In genomic region chr5:140165921-140166270, GRCh38 we compare ENCODE assay signal across 20 cellular contexts. TPM values are rescaled to one million over a fixed set of nuclear protein-coding genes. Genes with fewer than 3 reads are reported as not detected.
A peak's percentile ranks its signal among the peaks of the same experiment; 100 is the strongest.
DNase-seq lines count a peak whose midpoint lies in the region; ATAC-seq and TF ChIP-seq lines count a peak whose summit lies in the region.
"Had no signal": no experiment of that assay in that cellular context is flagged by ENCODE, and none has a peak within 500 bp of the region (broad histone marks: within the 10 kb centered on the region; RNA-seq: fewer than 3 reads in every experiment).

No MANE protein-coding gene starts in this region.

- in situ Hi-C loops in Panc1 (cut with HindIII; ENCODE audit: low pct_unique_long_range_greater_than_20kb, low sequenced_read_pairs): no loop called here

- ATAC-seq in Panc1 (0 out of 2 replicates have a peak, but pooled peaks have one; percentile 26), body of pancreas (no peak), lower lobe of right lung (no peak), foreskin keratinocyte (no peak), HG03565 (IDR thresholded peaks at IDR 0.05; ENCODE audit: unreplicated experiment) (no peak)
- ATAC-seq in stimulated activated effector memory CD8-positive, alpha-beta T cell treated with anti-CD3 and anti-CD28 coated beads, Interleukin-12 subunit alpha, Interleukin-12 subunit beta, amount 100 ng/mL, for 72 hours: no peak

- H3K27ac Mint-ChIP-seq in stimulated activated effector memory CD8-positive, alpha-beta T cell treated with anti-CD3 and anti-CD28 coated beads, Interleukin-12 subunit alpha, Interleukin-12 subunit beta, amount 100 ng/mL, for 72 hours: peak overlapping the region; percentile 52
- H3K27ac Mint-ChIP-seq: IgD-negative memory B cell had no signal

- CTCF ChIA-PET in Panc1 (lab: Charles Lee): no interaction called here

- WGBS in body of pancreas, 2 donors: 40 to 57% methylated on average over 3 to 4 of the region's 4 CpGs

- no peaks in the 10 kb centered on the region for H3K9me3 Mint-ChIP-seq in stimulated activated effector memory CD8-positive, alpha-beta T cell treated with anti-CD3 and anti-CD28 coated beads, Interleukin-12 subunit alpha, Interleukin-12 subunit beta, amount 100 ng/mL, for 72 hours
- H3K9me3 Mint-ChIP-seq: IgD-negative memory B cell had no signal

- DNase-seq in Panc1 (ENCODE audit: low read depth, low spot score) (no peak), body of pancreas (no peak), lower lobe of right lung (no peak), foreskin keratinocyte (no peak), DMS79 treated with DMSO at 0.1 percent for 48 hours (lab: John Stamatoyannopoulos, UW) (no peak)
- no peak for DNase-seq in stimulated activated effector memory CD8-positive, alpha-beta T cell treated with anti-CD3 and anti-CD28 coated beads, Interleukin-12 subunit alpha, Interleukin-12 subunit beta, amount 100 ng/mL, for 72 hours (ENCODE audit: low spot score in 2 of 2)
- no peak for DNase-seq in central memory CD4-positive, alpha-beta T cell
- DNase-seq: BE2C, COR-L47, GOT3, HCEC 1CT, Karpas-422, MV-4-11, NCI-H1105 treated with DMSO at 0.1 percent for 48 hours, NCI-H2029 treated with DMSO at 0.1 percent for 48 hours, NCI-H524 treated with DMSO at 0.1 percent for 48 hours, OCI-M1, Right ventricle myocardium superior had no signal

- H3K4me1 ChIP-seq in Panc1 (ENCODE audit: control insufficient read depth, insufficient read depth, low read length) (no peaks in the 10 kb centered on the region), body of pancreas (peaks cover 39% of the 10 kb centered on the region), lower lobe of right lung (peaks cover 32% of the 10 kb centered on the region), foreskin keratinocyte (no peaks in the 10 kb centered on the region)

- no peaks in the 10 kb centered on the region for H3K36me3 Mint-ChIP-seq in stimulated activated effector memory CD8-positive, alpha-beta T cell treated with anti-CD3 and anti-CD28 coated beads, Interleukin-12 subunit alpha, Interleukin-12 subunit beta, amount 100 ng/mL, for 72 hours

- H3K4me3 ChIP-seq in Panc1 (ENCODE audit: low read depth in 2 of 2, low read length in 2 of 2) (no peak overlapping the region), body of pancreas (no peak overlapping the region), lower lobe of right lung (no peak overlapping the region)

- H3K9me3 ChIP-seq in Panc1 (ENCODE audit: control insufficient read depth, insufficient read depth, low read depth, low read length): no peaks in the 10 kb centered on the region
- H3K9me3 ChIP-seq in body of pancreas: no peaks in the 10 kb centered on the region
- no peaks in the 10 kb centered on the region for H3K9me3 ChIP-seq in lower lobe of right lung
- H3K9me3 ChIP-seq: BE2C had no signal

- no peak overlapping the region for H3K27ac ChIP-seq in Panc1 (ENCODE audit: low read length)
- peak overlapping the region; percentile 62 to 84 (median 81) for H3K27ac ChIP-seq in body of pancreas
- peak overlapping the region; percentile 68 for H3K27ac ChIP-seq in lower lobe of right lung
- no peak overlapping the region for H3K27ac ChIP-seq in foreskin keratinocyte

- no peaks in the 10 kb centered on the region for H3K27me3 ChIP-seq in Panc1 (ENCODE audit: control insufficient read depth, insufficient read depth, low read length)
- H3K27me3 ChIP-seq in body of pancreas: no peaks in the 10 kb centered on the region
- H3K27me3 ChIP-seq in lower lobe of right lung (ENCODE audit: low read depth): no peaks in the 10 kb centered on the region
- H3K27me3 ChIP-seq in foreskin keratinocyte: peaks cover 4% of the 10 kb centered on the region
- H3K27me3 ChIP-seq: BE2C had no signal

- no peaks in the 10 kb centered on the region for H3K4me1 Mint-ChIP-seq in stimulated activated effector memory CD8-positive, alpha-beta T cell treated with anti-CD3 and anti-CD28 coated beads, Interleukin-12 subunit alpha, Interleukin-12 subunit beta, amount 100 ng/mL, for 72 hours

- TF ChIP-seq POLR2A in body of pancreas (IDR thresholded peaks at IDR 0.05): no peak

- no peaks in the 10 kb centered on the region for H3K36me3 ChIP-seq in Panc1 (ENCODE audit: control insufficient read depth, insufficient read depth, low read length)
- no peaks in the 10 kb centered on the region for H3K36me3 ChIP-seq in body of pancreas (replicated peaks in 1 of 2; ENCODE audit: insufficient read depth in 1 of 2, low read depth in 2 of 2)
- H3K36me3 ChIP-seq in lower lobe of right lung: no peaks in the 10 kb centered on the region
- H3K36me3 ChIP-seq: BE2C had no signal

- intact Hi-C loops in Panc1 (cut with micrococcal nuclease; ENCODE audit: unreplicated experiment) (no loop called here), body of pancreas (cut with DNase I) (no loop called here), lower lobe of right lung (cut with DNase I) (no loop called here)

- no peak for TF ChIP-seq CTCF in Panc1 (IDR thresholded peaks at IDR 0.05)
- TF ChIP-seq CTCF in body of pancreas (IDR thresholded peaks at IDR 0.05): no peak
- no peak for TF ChIP-seq CTCF in lower lobe of right lung (IDR thresholded peaks at IDR 0.05)
- no peak for TF ChIP-seq CTCF in foreskin keratinocyte (conservative IDR thresholded peaks at IDR 0.05)

- POLR2A ChIA-PET in Panc1 (lab: Charles Lee): no interaction called here

- H3K4me3 Mint-ChIP-seq in stimulated activated effector memory CD8-positive, alpha-beta T cell treated with anti-CD3 and anti-CD28 coated beads, Interleukin-12 subunit alpha, Interleukin-12 subunit beta, amount 100 ng/mL, for 72 hours: no peak overlapping the region
- H3K4me3 Mint-ChIP-seq: IgD-negative memory B cell had no signal

- BruUV-seq in Panc1 (replicated peaks; lab: Mats Ljungman, UMichigan): no TSS peak

RNA-seq across cellular contexts. Expression of gene CYSTM1, which starts 9.1 kb away (rescaled TPM):
- total RNA-seq in Panc1 (2021; ENCODE audit: unreplicated experiment) (126 TPM), body of pancreas (10 to 100 TPM; 56.8 to 97.2 TPM), lower lobe of right lung (80.4 TPM), foreskin keratinocyte (39.0 and 44.8 TPM in 2 replicates)
- polyA plus RNA-seq in Panc1 (2012; ENCODE audit: insufficient read length): 185 TPM
- polyA plus RNA-seq in foreskin keratinocyte: 36.0 and 40.6 TPM in 2 replicates

RNA-seq across cellular contexts. Expression of gene IGIP, which starts 40.2 kb away (rescaled TPM):
- total RNA-seq in Panc1 (2021; ENCODE audit: unreplicated experiment) (7.7 TPM), body of pancreas (10 to 100 TPM in 1 of 2 donors, 1 to 10 TPM in 1; 6.3 to 16.6 TPM), lower lobe of right lung (17.7 TPM), foreskin keratinocyte (1.4 and 1.6 TPM in 2 replicates)
- polyA plus RNA-seq in Panc1 (2012; ENCODE audit: insufficient read length): 3.6 TPM
- polyA plus RNA-seq in foreskin keratinocyte: 0.83 and 0.95 TPM in 2 replicates

RNA-seq across cellular contexts. Expression of gene PURA, which starts 52.0 kb away (rescaled TPM):
- 16.9 TPM for total RNA-seq in Panc1 (2021; ENCODE audit: unreplicated experiment)
- polyA plus RNA-seq in Panc1 (2012; ENCODE audit: insufficient read length): 32.8 TPM
- total RNA-seq in body of pancreas: 10 to 100 TPM; 29.1 to 34.6 TPM
- total RNA-seq in lower lobe of right lung: 32.4 TPM
- total RNA-seq in foreskin keratinocyte: 8.7 and 9.2 TPM in 2 replicates
- polyA plus RNA-seq in foreskin keratinocyte: 2.3 and 2.8 TPM in 2 replicates

Comparison
In these comparisons a context has a peak if more than half of its experiments do, and no peak if none do; other contexts are left out.
1. H3K27ac ChIP-seq: peak in body of pancreas (4 of 4) and lower lobe of right lung (single experiment); none in Panc1 (single experiment) and foreskin keratinocyte (single experiment).